In genomic region chr5:67795781-67796477, GRCh38 we compare ENCODE assay signal across 27 cellular contexts.
A peak's percentile ranks its signal among the peaks of the same experiment; 100 is the strongest.
DNase-seq lines count a peak whose midpoint lies in the region; ATAC-seq and TF ChIP-seq lines count a peak whose summit lies in the region.
"Had no signal": no experiment of that assay in that cellular context is flagged by ENCODE, and none has a peak within 500 bp of the region (broad histone marks: within the 10 kb centered on the region; RNA-seq: fewer than 3 reads in every experiment).

No MANE protein-coding gene starts in this region.

- TF ChIP-seq CTCF in choroid plexus epithelial cell (conservative IDR thresholded peaks at IDR 0.05; ENCODE audit: low read depth, low read length) (no peak), heart left ventricle (IDR thresholded peaks at IDR 0.05) (no peak), glutamatergic neuron (IDR thresholded peaks at IDR 0.05; ENCODE audit: partially characterized antibody, unreplicated experiment) (no peak)

- peaks cover 0 to 26% (median 4%) of the 10 kb centered on the region in 12 donors for H3K4me1 ChIP-seq in heart left ventricle
- H3K4me1 ChIP-seq in rectal smooth muscle tissue (ENCODE audit: control insufficient read depth, insufficient read depth, low read length): peaks cover 3% of the 10 kb centered on the region
- H3K4me1 ChIP-seq: Caco-2, Peyer's patch had no signal

- no peak for TF ChIP-seq POLR2A in heart left ventricle (IDR thresholded peaks at IDR 0.05)

- 87 to 90% (median 90%) methylated on average over 5 of the region's 5 CpGs for WGBS in heart left ventricle, 4 donors

- peak; percentile 13 for DNase-seq in Daoy (ENCODE audit: low read depth)
- DNase-seq in choroid plexus epithelial cell (ENCODE audit: low read depth): peak; percentile 53
- no peak for DNase-seq in heart left ventricle
- no peak for DNase-seq in glutamatergic neuron
- no peak for DNase-seq in activated CD4-positive, CD25-positive, alpha-beta regulatory T cell treated with anti-CD3 and anti-CD28 coated beads, Interleukin-2, amount 50 U/mL, for 72 hours
- no peak for DNase-seq in NCI-H446 treated with DMSO at 0.1 percent for 48 hours (lab: John Stamatoyannopoulos, UW)
- no peak for DNase-seq in GOT3 (lab: John Stamatoyannopoulos, UW)
- DNase-seq: activated CD4-positive, alpha-beta T cell treated with anti-CD3 and anti-CD28 coated beads, Interleukin-2, amount 50 U/mL, for 1 hour; activated CD8-positive, alpha-beta memory T cell treated with anti-CD3 and anti-CD28 coated beads, Interleukin-2, amount 50 U/mL, for 4 hours; Caco-2; cerebellar nuclear complex; DMS79 treated with DMSO at 0.1 percent for 48 hours; erythroblast; Karpas-422; NCI-H1092; Peyer's patch; stimulated activated CD4-positive, alpha-beta T cell treated with anti-CD3 and anti-CD28 coated beads, Interleukin-2, amount 100 ng/mL, for 24 hours; T-helper 2 cell had no signal

- no peaks in the 10 kb centered on the region for H3K4me1 Mint-ChIP-seq in glutamatergic neuron (ENCODE audit: low read depth, unreplicated experiment)
- H3K4me1 Mint-ChIP-seq: activated T-helper 17 cell treated with anti-CD3 and anti-CD28 coated beads, Interleukin-2, amount 50 U/mL, for 72 hours; B cell; stimulated activated memory B cell treated with anti-CD40 and anti-IgM and Interleukin-4, amounts not matched to agents 10 μg/mL and 1 μg/mL and 100 μg/mL, for 72 hours had no signal

- no peaks in the 10 kb centered on the region for H3K27me3 Mint-ChIP-seq in glutamatergic neuron (ENCODE audit: unreplicated experiment)
- H3K27me3 Mint-ChIP-seq: activated naive CD8-positive, alpha-beta T cell had no signal

- H3K36me3 ChIP-seq in heart left ventricle (no peaks in the 10 kb centered on the region), rectal smooth muscle tissue (ENCODE audit: control insufficient read depth, insufficient read depth, low read length) (no peaks in the 10 kb centered on the region)
- H3K36me3 ChIP-seq: ascending aorta, Peyer's patch, thoracic aorta had no signal

- H3K27ac Mint-ChIP-seq in glutamatergic neuron (ENCODE audit: unreplicated experiment): no peak overlapping the region
- H3K27ac Mint-ChIP-seq: activated naive CD8-positive, alpha-beta T cell; activated T-helper 17 cell treated with anti-CD3 and anti-CD28 coated beads, Interleukin-2, amount 50 U/mL, for 72 hours; B cell; stimulated activated memory B cell treated with anti-CD40 and anti-IgM and Interleukin-4, amounts not matched to agents 10 μg/mL and 1 μg/mL and 100 μg/mL, for 72 hours had no signal

- peak in 3 of 4 donors; percentile 6 to 57 (median 9) for ATAC-seq in heart left ventricle
- ATAC-seq: activated T-helper 17 cell treated with anti-CD3 and anti-CD28 coated beads, Interleukin-2, amount 50 U/mL, for 72 hours had no signal

- peaks cover 3% of the 10 kb centered on the region for H3K9me3 Mint-ChIP-seq in glutamatergic neuron (ENCODE audit: unreplicated experiment)
- H3K9me3 Mint-ChIP-seq: stimulated activated memory B cell treated with anti-CD40 and anti-IgM and Interleukin-4, amounts not matched to agents 10 μg/mL and 1 μg/mL and 100 μg/mL, for 72 hours had no signal

- no peak overlapping the region for H3K4me3 ChIP-seq in choroid plexus epithelial cell (ENCODE audit: low read depth, low read length)
- H3K4me3 ChIP-seq in heart left ventricle: no peak overlapping the region
- H3K4me3 ChIP-seq in rectal smooth muscle tissue (ENCODE audit: low read length): no peak overlapping the region
- H3K4me3 ChIP-seq: ascending aorta, hepatocyte, lung, Peyer's patch, thoracic aorta had no signal

- intact Hi-C loops in heart left ventricle (cut with DNase I): no loop called here

- H3K9ac ChIP-seq in rectal smooth muscle tissue (ENCODE audit: low read length): no peak overlapping the region

- peaks cover 0 to 9% (median 0%) of the 10 kb centered on the region in 12 donors for H3K9me3 ChIP-seq in heart left ventricle
- H3K9me3 ChIP-seq: ascending aorta, Peyer's patch, thoracic aorta had no signal

- H3K36me3 Mint-ChIP-seq in glutamatergic neuron (ENCODE audit: unreplicated experiment): peaks cover 18% of the 10 kb centered on the region
- H3K36me3 Mint-ChIP-seq: activated naive CD8-positive, alpha-beta T cell; stimulated activated memory B cell treated with anti-CD40 and anti-IgM and Interleukin-4, amounts not matched to agents 10 μg/mL and 1 μg/mL and 100 μg/mL, for 72 hours had no signal

- H3K27me3 ChIP-seq in heart left ventricle (no peaks in the 10 kb centered on the region), rectal smooth muscle tissue (ENCODE audit: control insufficient read depth, insufficient read depth, low read length) (no peaks in the 10 kb centered on the region)
- H3K27me3 ChIP-seq: ascending aorta, hepatocyte, Peyer's patch had no signal

- no peak overlapping the region for H3K4me3 Mint-ChIP-seq in glutamatergic neuron (ENCODE audit: unreplicated experiment)
- H3K4me3 Mint-ChIP-seq: activated naive CD8-positive, alpha-beta T cell; activated T-helper 17 cell treated with anti-CD3 and anti-CD28 coated beads, Interleukin-2, amount 50 U/mL, for 72 hours; B cell; stimulated activated memory B cell treated with anti-CD40 and anti-IgM and Interleukin-4, amounts not matched to agents 10 μg/mL and 1 μg/mL and 100 μg/mL, for 72 hours had no signal

- peak overlapping the region in 9 of 12 donors; percentile 3 to 62 (median 41) for H3K27ac ChIP-seq in heart left ventricle
- peak overlapping the region; percentile 3 for H3K27ac ChIP-seq in rectal smooth muscle tissue (ENCODE audit: low read depth, low read length)
- H3K27ac ChIP-seq: ascending aorta, hepatocyte, Peyer's patch, thoracic aorta had no signal

Comparison
In these comparisons a context has a peak if more than half of its experiments do, and no peak if none do; other contexts are left out.
1. DNase-seq: peak in Daoy (single experiment) and choroid plexus epithelial cell (single experiment); none in heart left ventricle (0 of 5), glutamatergic neuron (single experiment), activated CD4-positive, CD25-positive, alpha-beta regulatory T cell treated with anti-CD3 and anti-CD28 coated beads, Interleukin-2, amount 50 U/mL, for 72 hours (single experiment), NCI-H446 treated with DMSO at 0.1 percent for 48 hours (single experiment) and GOT3 (single experiment).